ENCODE assay signal across 1 cellular context in the genomic region with DNA sequence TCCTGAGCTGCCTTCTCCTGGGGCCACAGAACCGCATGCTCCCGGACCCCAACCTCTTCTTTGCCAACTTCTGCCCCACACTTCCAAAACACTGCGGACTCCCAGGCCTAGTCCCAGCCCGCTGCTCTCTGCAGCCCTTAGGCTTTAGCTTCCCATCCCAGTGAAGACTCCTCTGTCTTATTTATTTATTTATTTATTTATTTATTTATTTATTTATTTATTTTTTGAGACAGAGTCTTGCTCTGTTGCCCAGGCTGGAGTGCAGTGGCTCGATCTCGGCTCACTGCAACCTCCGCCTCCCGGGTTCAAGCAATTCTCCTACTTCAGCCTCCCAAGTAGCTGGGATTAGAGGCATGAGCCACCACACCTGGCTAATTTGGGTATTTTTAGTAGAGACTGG.
TF ChIP-seq lines count a peak whose summit lies in the region.

No MANE protein-coding gene starts in this region.

TF ChIP-seq in HEK293, 187 proteins besides CTCF, POLR2A, EP300 and RAD21 (continued from another document):
- TF ChIP-seq, protein P1, sequence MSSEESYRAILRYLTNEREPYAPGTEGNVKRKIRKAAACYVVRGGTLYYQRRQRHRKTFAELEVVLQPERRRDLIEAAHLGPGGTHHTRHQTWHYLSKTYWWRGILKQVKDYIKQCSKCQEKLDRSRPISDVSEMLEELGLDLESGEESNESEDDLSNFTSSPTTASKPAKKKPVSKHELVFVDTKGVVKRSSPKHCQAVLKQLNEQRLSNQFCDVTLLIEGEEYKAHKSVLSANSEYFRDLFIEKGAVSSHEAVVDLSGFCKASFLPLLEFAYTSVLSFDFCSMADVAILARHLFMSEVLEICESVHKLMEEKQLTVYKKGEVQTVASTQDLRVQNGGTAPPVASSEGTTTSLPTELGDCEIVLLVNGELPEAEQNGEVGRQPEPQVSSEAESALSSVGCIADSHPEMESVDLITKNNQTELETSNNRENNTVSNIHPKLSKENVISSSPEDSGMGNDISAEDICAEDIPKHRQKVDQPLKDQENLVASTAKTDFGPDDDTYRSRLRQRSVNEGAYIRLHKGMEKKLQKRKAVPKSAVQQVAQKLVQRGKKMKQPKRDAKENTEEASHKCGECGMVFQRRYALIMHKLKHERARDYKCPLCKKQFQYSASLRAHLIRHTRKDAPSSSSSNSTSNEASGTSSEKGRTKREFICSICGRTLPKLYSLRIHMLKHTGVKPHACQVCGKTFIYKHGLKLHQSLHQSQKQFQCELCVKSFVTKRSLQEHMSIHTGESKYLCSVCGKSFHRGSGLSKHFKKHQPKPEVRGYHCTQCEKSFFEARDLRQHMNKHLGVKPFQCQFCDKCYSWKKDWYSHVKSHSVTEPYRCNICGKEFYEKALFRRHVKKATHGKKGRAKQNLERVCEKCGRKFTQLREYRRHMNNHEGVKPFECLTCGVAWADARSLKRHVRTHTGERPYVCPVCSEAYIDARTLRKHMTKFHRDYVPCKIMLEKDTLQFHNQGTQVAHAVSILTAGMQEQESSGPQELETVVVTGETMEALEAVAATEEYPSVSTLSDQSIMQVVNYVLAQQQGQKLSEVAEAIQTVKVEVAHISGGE (tag by site-specific recombination; conservative IDR thresholded peaks at IDR 0.05; ENCODE audit: low read depth), result peak; percentile 68
